ENCODE assay signal across 8 cellular contexts in the genomic region with DNA sequence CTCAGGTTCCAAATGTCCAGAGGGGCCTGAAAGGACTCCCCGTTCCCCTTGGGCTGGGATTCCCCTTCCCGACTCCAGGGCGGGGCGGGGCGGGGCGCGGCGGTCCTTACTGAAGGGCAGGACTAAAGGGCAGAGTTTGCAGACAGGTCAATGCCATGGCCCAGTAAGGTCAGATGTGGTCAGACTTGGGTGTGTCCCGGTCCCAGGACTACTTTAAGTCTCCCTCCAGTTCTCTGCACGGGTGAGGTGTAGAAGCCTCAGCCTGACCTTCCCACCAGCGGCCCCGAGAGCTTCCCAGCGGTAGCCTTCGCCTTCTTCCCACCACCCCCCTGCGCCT. TPM values are rescaled to one million over a fixed set of nuclear protein-coding genes. Genes with fewer than 3 reads are reported as not detected.
DNase-seq lines count a peak whose midpoint lies in the region; ATAC-seq and TF ChIP-seq lines count a peak whose summit lies in the region.

No MANE protein-coding gene starts in this region.

- H4K20me1 ChIP-seq in OCI-LY3 (ENCODE audit: insufficient read depth, low read length), result peaks cover 11% of the 10 kb centered on the region

- WGBS in heart right ventricle, 2 donors, result 1% methylated on average over 15 of the region's 15 CpGs
- WGBS in prostate gland, result under 1% methylated on average over 15 of the region's 15 CpGs

- H3K36me3 ChIP-seq in OCI-LY3 (replicated peaks; ENCODE audit: low read depth, low read length) (no peaks in the 10 kb centered on the region), heart right ventricle (no peaks in the 10 kb centered on the region), prostate gland (no peaks in the 10 kb centered on the region)

- H3K79me2 ChIP-seq in OCI-LY3 (ENCODE audit: low read length), result peaks cover 34% of the 10 kb centered on the region

- no peaks in the 10 kb centered on the region for H3K36me3 Mint-ChIP-seq in activated naive CD4-positive, alpha-beta T cell treated with anti-CD3 and anti-CD28 coated beads, Interleukin-2, amount 10 ng/mL, durations not matched to agents 7 days and 5 days

- H3K9me3 Mint-ChIP-seq in activated naive CD4-positive, alpha-beta T cell treated with anti-CD3 and anti-CD28 coated beads, Interleukin-2, amount 10 ng/mL, durations not matched to agents 7 days and 5 days, result no peaks in the 10 kb centered on the region

- H3K4me2 ChIP-seq in OCI-LY3 (ENCODE audit: low read length), result peak overlapping the region; percentile 93

- H3K4me1 Mint-ChIP-seq in activated naive CD4-positive, alpha-beta T cell treated with anti-CD3 and anti-CD28 coated beads, Interleukin-2, amount 10 ng/mL, durations not matched to agents 7 days and 5 days, result peaks cover 45% of the 10 kb centered on the region

- H3K9ac ChIP-seq in OCI-LY3 (ENCODE audit: low read length), result peak overlapping the region; percentile 75

- H3K27me3 ChIP-seq in OCI-LY3 (ENCODE audit: low read depth, low read length) (no peaks in the 10 kb centered on the region), heart right ventricle (peaks cover 0 to 3% (median 0%) of the 10 kb centered on the region in 7 donors), prostate gland (replicated peaks; ENCODE audit: insufficient read depth) (no peaks in the 10 kb centered on the region)

- CTCF ChIA-PET in activated naive CD4-positive, alpha-beta T cell treated with anti-CD3 and anti-CD28 coated beads, Interleukin-2, amount 10 ng/mL, durations not matched to agents 7 days and 5 days (lab: Charles Lee), result interaction anchor here (1.1 to 3.2 kb wide), 11 partner anchors 11 to 225 kb away, joined by 3 to 38 read pairs (median 5); partner anchors contain the start of genes CNTROB, NAA38 and TRAPPC1

- intact Hi-C loops in heart right ventricle (cut with DNase I) (loop anchor here in 7 of 10 donors (1.0 to 10.0 kb wide), 7 partner anchors 9 to 320 kb away; partner anchors contain the start of genes NAA38 (in 3 of the 7), CHD3 (in 1 of the 7) and PER1 (in 1 of the 7)), prostate gland (cut with DNase I) (loop anchor here (10.0 kb wide), 1 partner anchor 600 kb away; the partner anchor contains the start of genes DVL2 and PHF23)

- H3K9me3 ChIP-seq in OCI-LY3 (ENCODE audit: insufficient read depth, low read length) (no peaks in the 10 kb centered on the region), heart right ventricle (no peaks in the 10 kb centered on the region), prostate gland (no peaks in the 10 kb centered on the region)

- TF ChIP-seq CTCF in GM10266 (IDR thresholded peaks at IDR 0.05; ENCODE audit: control insufficient read depth, insufficient read depth, low read depth, missing control alignments) (no peak), OCI-LY3 (IDR thresholded peaks at IDR 0.05; ENCODE audit: low read depth, low read length) (no peak), heart right ventricle (IDR thresholded peaks at IDR 0.05) (no peak), prostate gland (IDR thresholded peaks at IDR 0.05) (no peak)

- peak overlapping the region; percentile 97 for H3K27ac Mint-ChIP-seq in activated naive CD4-positive, alpha-beta T cell treated with anti-CD3 and anti-CD28 coated beads, Interleukin-2, amount 10 ng/mL, durations not matched to agents 7 days and 5 days

- H3K27me3 Mint-ChIP-seq in activated naive CD4-positive, alpha-beta T cell treated with anti-CD3 and anti-CD28 coated beads, Interleukin-2, amount 10 ng/mL, durations not matched to agents 7 days and 5 days, result peaks cover 42% of the 10 kb centered on the region

- DNase-seq in GM10266 (ENCODE audit: extremely low spot score) (peak; percentile 46), heart right ventricle (peak; percentile 71 to 73), prostate gland (ENCODE audit: low spot score) (peak; percentile 51), NOMO-1 treated with dmso at 0.1 percent for 144 hours (lab: John Stamatoyannopoulos, UW; ENCODE audit: unreplicated experiment) (no peak), NCI-H2107 (lab: John Stamatoyannopoulos, UW) (no peak)
- DNase-seq in activated naive CD4-positive, alpha-beta T cell treated with anti-CD3 and anti-CD28 coated beads, Interleukin-2, amount 10 ng/mL, durations not matched to agents 7 days and 5 days, result peak; percentile 66

- peaks cover 26% of the 10 kb centered on the region for H3K4me1 ChIP-seq in OCI-LY3 (ENCODE audit: low read length)
- peaks cover 7 to 43% (median 36%) of the 10 kb centered on the region in 9 donors for H3K4me1 ChIP-seq in heart right ventricle
- peaks cover 19% of the 10 kb centered on the region for H3K4me1 ChIP-seq in prostate gland (replicated peaks)

- H3K4me3 Mint-ChIP-seq in activated naive CD4-positive, alpha-beta T cell treated with anti-CD3 and anti-CD28 coated beads, Interleukin-2, amount 10 ng/mL, durations not matched to agents 7 days and 5 days, result peak overlapping the region; percentile 98

- H3K27ac ChIP-seq in OCI-LY3 (ENCODE audit: low read length), result peak overlapping the region; percentile 90
- peak overlapping the region; percentile 94 to 100 (median 98) for H3K27ac ChIP-seq in heart right ventricle
- peak overlapping the region; percentile 95 to 98 for H3K27ac ChIP-seq in prostate gland

- TF ChIP-seq POLR2A in prostate gland (IDR thresholded peaks at IDR 0.05), result no peak

- H3K4me3 ChIP-seq in OCI-LY3 (ENCODE audit: low read length) (peak overlapping the region; percentile 97), heart right ventricle (peak overlapping the region; percentile 59 to 95 (median 80)), prostate gland (peak overlapping the region; percentile 75 to 83)

- ATAC-seq in heart right ventricle, result peak; percentile 1 to 50 (median 32)
- no peak for ATAC-seq in HG03196 (IDR thresholded peaks at IDR 0.05; ENCODE audit: unreplicated experiment)

- H2AFZ ChIP-seq in OCI-LY3 (ENCODE audit: low read depth, low read length), result no peak overlapping the region

RNA-seq across cellular contexts. Expression of gene KDM6B, which starts 0.5 kb away (rescaled TPM):
- total RNA-seq in heart right ventricle, result 10 to 100 TPM; 18.0 to 35.4 (median 26.9) TPM
- polyA plus RNA-seq in heart right ventricle, result 10 to 100 TPM in 1 of 2 donors, 1 to 10 TPM in 1; 5.2 to 17.6 TPM
- total RNA-seq in prostate gland, result 10 to 100 TPM; 12.7 to 30.2 TPM

RNA-seq across cellular contexts. Expression of gene TMEM88, which starts 20.3 kb away (rescaled TPM):
- total RNA-seq in heart right ventricle (10 to 100 TPM; 12.3 to 47.4 (median 19.3) TPM), prostate gland (10 to 100 TPM; 11.1 to 15.7 TPM)
- 100 to 1,000 TPM; 121 to 298 TPM for polyA plus RNA-seq in heart right ventricle

RNA-seq across cellular contexts. Expression of gene NAA38, which starts 22.8 kb away (rescaled TPM):
- total RNA-seq in heart right ventricle (100 to 1,000 TPM in 1 of 10 donors, 10 to 100 TPM in 9; 59.2 to 115 (median 73.0) TPM), prostate gland (100 to 1,000 TPM in 1 of 2 donors, 10 to 100 TPM in 1; 74.6 to 163 TPM)
- 100 to 1,000 TPM; 108 to 167 TPM for polyA plus RNA-seq in heart right ventricle

RNA-seq across cellular contexts. Expression of gene CYB5D1, which starts 23.3 kb away (rescaled TPM):
- 10 to 100 TPM; 12.7 to 20.1 (median 16.0) TPM for total RNA-seq in heart right ventricle
- 10 to 100 TPM; 10.0 to 11.6 TPM for polyA plus RNA-seq in heart right ventricle
- 10 to 100 TPM in 1 of 2 donors, 1 to 10 TPM in 1; 5.7 to 20.8 TPM for total RNA-seq in prostate gland

RNA-seq across cellular contexts. Expression of gene CHD3, which starts 54.1 kb away (rescaled TPM):
- total RNA-seq in heart right ventricle, result 10 to 100 TPM in 5 of 10 donors, 1 to 10 TPM in 5; 8.2 to 22.0 (median 10.4) TPM
- polyA plus RNA-seq in heart right ventricle, result 10 to 100 TPM; 13.7 to 29.0 TPM
- total RNA-seq in prostate gland, result 100 to 1,000 TPM; 166 to 196 TPM

Comparison
In these comparisons a context has a peak if more than half of its experiments do, and no peak if none do; other contexts are left out.
1. DNase-seq: peak in GM10266 (single experiment), activated naive CD4-positive, alpha-beta T cell treated with anti-CD3 and anti-CD28 coated beads, Interleukin-2, amount 10 ng/mL, durations not matched to agents 7 days and 5 days (single experiment), heart right ventricle (2 of 2) and prostate gland (single experiment); none in NOMO-1 treated with dmso at 0.1 percent for 144 hours (single experiment) and NCI-H2107 (single experiment).
2. Peak in every context shown above with its lines, with median percentiles within 50 percentile points of each other: H3K27ac ChIP-seq and H3K4me3 ChIP-seq.